In the genomic region with DNA sequence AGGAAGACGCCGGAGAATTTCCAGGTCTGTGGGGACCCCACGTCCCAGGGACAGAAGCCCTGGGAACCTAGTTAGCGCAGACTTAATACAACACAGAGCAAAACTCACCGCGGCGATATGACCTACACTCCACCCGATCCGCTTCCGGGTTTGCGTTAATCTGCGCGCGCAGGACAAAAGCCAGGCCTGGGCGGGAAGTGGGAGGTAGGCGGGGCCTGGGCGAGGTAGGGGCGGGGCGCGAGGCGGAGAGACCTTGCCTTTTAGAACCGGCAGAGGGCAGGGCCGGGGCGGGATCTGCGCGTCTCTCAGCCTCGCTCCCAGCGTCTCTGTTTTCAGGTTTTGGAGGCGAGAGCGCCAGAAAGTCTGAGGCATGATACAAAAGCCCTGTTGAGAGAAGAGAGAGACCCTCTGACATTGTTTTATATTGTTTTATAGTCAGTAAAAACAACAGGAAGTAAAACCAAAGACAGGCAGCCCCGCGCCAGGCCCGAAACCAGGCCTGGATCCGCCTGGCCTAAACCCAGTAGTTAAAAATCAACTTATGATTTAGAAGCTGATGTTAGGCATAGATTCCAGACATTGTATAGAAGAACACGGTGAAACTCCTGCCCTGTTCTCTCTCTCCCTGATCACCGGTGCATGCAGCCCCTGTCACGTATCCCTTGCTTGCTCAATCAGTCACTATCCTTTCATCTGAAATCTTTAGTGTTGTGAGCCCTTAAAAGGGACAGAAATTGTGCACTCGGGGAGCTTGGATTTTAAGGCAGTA, we compare ENCODE assay signal across 1 cellular context.
A peak's percentile ranks its signal among the peaks of the same experiment; 100 is the strongest.
TF ChIP-seq lines count a peak whose summit lies in the region.

ZNF611 (minus strand) TSS at position 152 of the 769 bp plus-strand sequence. CDS start 19,150 bp downstream, outside the sequence.

TF ChIP-seq in HepG2, 621 proteins besides CTCF, POLR2A, EP300 and RAD21 (continued from another document and continues in another):
- TF ChIP-seq TFDP2 (CRISPR knock-in tag; IDR thresholded peaks at IDR 0.05) (peak; percentile 73), TP53 (CRISPR knock-in tag; conservative IDR thresholded peaks at IDR 0.05) (no peak), PAXIP1 (CRISPR knock-in tag; conservative IDR thresholded peaks at IDR 0.05) (peak; percentile 23; the same call in 1 of the 2 replicates), SRF (IDR thresholded peaks at IDR 0.05; ENCODE audit: low read depth, low read length) (no peak), ZNF556 (CRISPR knock-in tag; IDR thresholded peaks at IDR 0.05; ENCODE audit: borderline replicate concordance) (no peak), ZBTB40 (IDR thresholded peaks at IDR 0.05) (no peak), ZBTB40 (CRISPR knock-in tag; IDR thresholded peaks at IDR 0.05) (no peak), NFKB2 (CRISPR knock-in tag; IDR thresholded peaks at IDR 0.05; ENCODE audit: borderline replicate concordance) (no peak), ZNF543 (CRISPR knock-in tag; IDR thresholded peaks at IDR 0.05) (no peak), ZNF577 (CRISPR knock-in tag; IDR thresholded peaks at IDR 0.05; ENCODE audit: borderline replicate concordance, low read depth) (no peak), ZNF121 (CRISPR knock-in tag; IDR thresholded peaks at IDR 0.05) (no peak), ZKSCAN5 (CRISPR knock-in tag; IDR thresholded peaks at IDR 0.05) (no peak), BRCA1 (CRISPR knock-in tag; IDR thresholded peaks at IDR 0.05) (no peak), MAFK (conservative IDR thresholded peaks at IDR 0.05 in 1 of 2, IDR thresholded peaks at IDR 0.05 in 1 of 2; ENCODE audit: low read length in 2 of 2) (no peak), ZNF678 (CRISPR knock-in tag; IDR thresholded peaks at IDR 0.05) (no peak), TAF1 (CRISPR knock-in tag; IDR thresholded peaks at IDR 0.05) (peak; percentile 21; the same call in 1 of the 2 replicates), MXD4 (CRISPR knock-in tag; IDR thresholded peaks at IDR 0.05) (no peak), MATR3 (CRISPR knock-in tag; IDR thresholded peaks at IDR 0.05) (no peak), ZNF550 (CRISPR knock-in tag; IDR thresholded peaks at IDR 0.05; ENCODE audit: borderline replicate concordance) (no peak), NCOR1 (IDR thresholded peaks at IDR 0.05; ENCODE audit: borderline replicate concordance, low read length) (no peak), SAP130 (CRISPR knock-in tag; IDR thresholded peaks at IDR 0.05; ENCODE audit: low read depth) (peak; percentile 77), ZNF816 (CRISPR knock-in tag; IDR thresholded peaks at IDR 0.05; ENCODE audit: borderline replicate concordance) (no peak), TGIF2 (CRISPR knock-in tag; IDR thresholded peaks at IDR 0.05) (no peak), RFX5 (IDR thresholded peaks at IDR 0.05; ENCODE audit: low read depth, low read length) (no peak), TBP (CRISPR knock-in tag; IDR thresholded peaks at IDR 0.05) (no peak), PHF20 (CRISPR knock-in tag; IDR thresholded peaks at IDR 0.05) (0 out of 2 replicates have a peak, but pooled peaks have one; percentile 51)
- TF ChIP-seq, protein P1, sequence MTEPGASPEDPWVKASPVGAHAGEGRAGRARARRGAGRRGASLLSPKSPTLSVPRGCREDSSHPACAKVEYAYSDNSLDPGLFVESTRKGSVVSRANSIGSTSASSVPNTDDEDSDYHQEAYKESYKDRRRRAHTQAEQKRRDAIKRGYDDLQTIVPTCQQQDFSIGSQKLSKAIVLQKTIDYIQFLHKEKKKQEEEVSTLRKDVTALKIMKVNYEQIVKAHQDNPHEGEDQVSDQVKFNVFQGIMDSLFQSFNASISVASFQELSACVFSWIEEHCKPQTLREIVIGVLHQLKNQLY (CRISPR knock-in tag; IDR thresholded peaks at IDR 0.05) = no peak
- TF ChIP-seq, protein P2, sequence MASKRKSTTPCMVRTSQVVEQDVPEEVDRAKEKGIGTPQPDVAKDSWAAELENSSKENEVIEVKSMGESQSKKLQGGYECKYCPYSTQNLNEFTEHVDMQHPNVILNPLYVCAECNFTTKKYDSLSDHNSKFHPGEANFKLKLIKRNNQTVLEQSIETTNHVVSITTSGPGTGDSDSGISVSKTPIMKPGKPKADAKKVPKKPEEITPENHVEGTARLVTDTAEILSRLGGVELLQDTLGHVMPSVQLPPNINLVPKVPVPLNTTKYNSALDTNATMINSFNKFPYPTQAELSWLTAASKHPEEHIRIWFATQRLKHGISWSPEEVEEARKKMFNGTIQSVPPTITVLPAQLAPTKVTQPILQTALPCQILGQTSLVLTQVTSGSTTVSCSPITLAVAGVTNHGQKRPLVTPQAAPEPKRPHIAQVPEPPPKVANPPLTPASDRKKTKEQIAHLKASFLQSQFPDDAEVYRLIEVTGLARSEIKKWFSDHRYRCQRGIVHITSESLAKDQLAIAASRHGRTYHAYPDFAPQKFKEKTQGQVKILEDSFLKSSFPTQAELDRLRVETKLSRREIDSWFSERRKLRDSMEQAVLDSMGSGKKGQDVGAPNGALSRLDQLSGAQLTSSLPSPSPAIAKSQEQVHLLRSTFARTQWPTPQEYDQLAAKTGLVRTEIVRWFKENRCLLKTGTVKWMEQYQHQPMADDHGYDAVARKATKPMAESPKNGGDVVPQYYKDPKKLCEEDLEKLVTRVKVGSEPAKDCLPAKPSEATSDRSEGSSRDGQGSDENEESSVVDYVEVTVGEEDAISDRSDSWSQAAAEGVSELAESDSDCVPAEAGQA (IDR thresholded peaks at IDR 0.05; ENCODE audit: low read depth) = no peak
- TF ChIP-seq, protein P2 (CRISPR knock-in tag; IDR thresholded peaks at IDR 0.05; ENCODE audit: borderline replicate concordance) = no peak
- TF ChIP-seq, protein P3, sequence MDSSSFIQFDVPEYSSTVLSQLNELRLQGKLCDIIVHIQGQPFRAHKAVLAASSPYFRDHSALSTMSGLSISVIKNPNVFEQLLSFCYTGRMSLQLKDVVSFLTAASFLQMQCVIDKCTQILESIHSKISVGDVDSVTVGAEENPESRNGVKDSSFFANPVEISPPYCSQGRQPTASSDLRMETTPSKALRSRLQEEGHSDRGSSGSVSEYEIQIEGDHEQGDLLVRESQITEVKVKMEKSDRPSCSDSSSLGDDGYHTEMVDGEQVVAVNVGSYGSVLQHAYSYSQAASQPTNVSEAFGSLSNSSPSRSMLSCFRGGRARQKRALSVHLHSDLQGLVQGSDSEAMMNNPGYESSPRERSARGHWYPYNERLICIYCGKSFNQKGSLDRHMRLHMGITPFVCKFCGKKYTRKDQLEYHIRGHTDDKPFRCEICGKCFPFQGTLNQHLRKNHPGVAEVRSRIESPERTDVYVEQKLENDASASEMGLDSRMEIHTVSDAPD (CRISPR knock-in tag; IDR thresholded peaks at IDR 0.05) = no peak
- TF ChIP-seq, protein P4, sequence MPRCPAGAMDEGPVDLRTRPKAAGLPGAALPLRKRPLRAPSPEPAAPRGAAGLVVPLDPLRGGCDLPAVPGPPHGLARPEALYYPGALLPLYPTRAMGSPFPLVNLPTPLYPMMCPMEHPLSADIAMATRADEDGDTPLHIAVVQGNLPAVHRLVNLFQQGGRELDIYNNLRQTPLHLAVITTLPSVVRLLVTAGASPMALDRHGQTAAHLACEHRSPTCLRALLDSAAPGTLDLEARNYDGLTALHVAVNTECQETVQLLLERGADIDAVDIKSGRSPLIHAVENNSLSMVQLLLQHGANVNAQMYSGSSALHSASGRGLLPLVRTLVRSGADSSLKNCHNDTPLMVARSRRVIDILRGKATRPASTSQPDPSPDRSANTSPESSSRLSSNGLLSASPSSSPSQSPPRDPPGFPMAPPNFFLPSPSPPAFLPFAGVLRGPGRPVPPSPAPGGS (CRISPR knock-in tag; IDR thresholded peaks at IDR 0.05) = no peak
